In the genomic region with DNA sequence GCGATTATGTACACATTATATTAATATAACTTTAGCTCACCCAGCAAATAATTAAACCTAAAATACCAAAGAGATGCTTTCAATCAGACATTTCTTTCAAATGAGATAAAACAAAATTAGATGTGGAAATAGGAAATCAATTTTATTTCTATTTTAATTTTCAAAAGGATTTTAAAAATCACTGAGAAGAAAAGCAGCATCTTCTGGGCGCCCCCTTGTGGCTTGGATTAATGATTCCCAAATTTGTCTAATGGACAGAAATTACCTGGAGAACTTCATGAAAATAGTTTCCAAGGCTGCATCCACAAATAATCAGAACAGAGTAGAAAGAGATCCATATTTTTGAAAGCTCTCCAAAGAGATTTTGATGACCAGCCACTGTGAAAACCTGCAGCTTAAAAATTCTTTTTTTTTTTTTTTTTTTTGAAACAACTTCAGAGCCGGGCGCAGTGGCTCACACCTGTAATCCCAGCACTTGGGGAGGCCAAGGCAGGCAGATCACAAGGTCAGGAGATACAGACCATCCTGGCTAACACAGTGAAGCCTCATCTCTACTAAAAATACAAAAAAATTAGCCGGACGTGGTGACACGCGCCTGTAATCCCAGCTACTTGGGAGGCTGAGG, we compare ENCODE assay signal across 8 cellular contexts. TPM values are rescaled to one million over a fixed set of nuclear protein-coding genes. Genes with fewer than 3 reads are reported as not detected.
A peak's percentile ranks its signal among the peaks of the same experiment; 100 is the strongest.
DNase-seq lines count a peak whose midpoint lies in the region; TF ChIP-seq lines count a peak whose summit lies in the region.

No MANE protein-coding gene starts in this region.

- WGBS in hepatocyte (ENCODE audit: low lambda C conversion rate, missing lambda C conversion rate), result 86% methylated on average over 8 of the region's 8 CpGs

- no peaks in the 10 kb centered on the region for H3K9me3 ChIP-seq in adipocyte (ENCODE audit: control insufficient read depth, low read length)
- no peaks in the 10 kb centered on the region for H3K9me3 ChIP-seq in hepatocyte (ENCODE audit: low read depth)

- peak; percentile 15 to 16 for DNase-seq in activated CD8-positive, alpha-beta memory T cell treated with anti-CD3 and anti-CD28 coated beads for 4 hours (ENCODE audit: low read depth in 2 of 2)
- DNase-seq in activated CD8-positive, alpha-beta memory T cell treated with anti-CD3 and anti-CD28 coated beads, Interleukin-2, amount 50 U/mL, for 48 hours, result no peak
- DNase-seq in NCI-H345 treated with DMSO at 0.1 percent for 48 hours (lab: John Stamatoyannopoulos, UW; ENCODE audit: unreplicated experiment), result peak; percentile 2
- DNase-seq in adipocyte (ENCODE audit: low read depth), result peak; percentile 80
- DNase-seq in hepatocyte (ENCODE audit: low spot score), result peak; percentile 63
- peak; percentile 62 for DNase-seq in stimulated activated CD4-positive, alpha-beta T cell treated with anti-CD3 and anti-CD28 coated beads, Interleukin-4, amount 100 ng/mL, for 24 hours
- no peak for DNase-seq in NOMO-1 treated with dmso at 0.1 percent for 144 hours (lab: John Stamatoyannopoulos, UW; ENCODE audit: unreplicated experiment)
- DNase-seq in MV-4-11 (lab: John Stamatoyannopoulos, UW), result no peak

- no peak overlapping the region for H3K4me3 ChIP-seq in adipocyte (ENCODE audit: low read length)
- H3K4me3 ChIP-seq in hepatocyte, result no peak overlapping the region

- no peaks in the 10 kb centered on the region for H3K79me2 ChIP-seq in hepatocyte

- H4K20me1 ChIP-seq in hepatocyte (ENCODE audit: insufficient read depth, poor library complexity, severe bottlenecking), result no peaks in the 10 kb centered on the region

- no peak overlapping the region for H3K27ac ChIP-seq in hepatocyte

- peak; percentile 84 for TF ChIP-seq CTCF in hepatocyte (IDR thresholded peaks at IDR 0.05; ENCODE audit: poor library complexity)

- no peak overlapping the region for H3K4me2 ChIP-seq in hepatocyte

- H3K9ac ChIP-seq in adipocyte (ENCODE audit: low read length), result no peak overlapping the region

- H3K9me2 ChIP-seq in hepatocyte (replicated peaks; ENCODE audit: insufficient read depth), result no peaks in the 10 kb centered on the region

- H3K4me1 ChIP-seq in adipocyte (ENCODE audit: control insufficient read depth, insufficient read depth, low read length) (peaks cover 18% of the 10 kb centered on the region), hepatocyte (ENCODE audit: insufficient read depth) (peaks cover 8% of the 10 kb centered on the region)

- H2AFZ ChIP-seq in hepatocyte, result no peak overlapping the region

- no peaks in the 10 kb centered on the region for H3K36me3 ChIP-seq in adipocyte (ENCODE audit: control insufficient read depth, insufficient read depth, low read length, severe bottlenecking)
- H3K36me3 ChIP-seq in hepatocyte (replicated peaks; ENCODE audit: insufficient read depth, low read depth), result no peaks in the 10 kb centered on the region

- H3K27me3 ChIP-seq in adipocyte (replicated peaks; ENCODE audit: control insufficient read depth, insufficient read depth, low read length) (no peaks in the 10 kb centered on the region), hepatocyte (no peaks in the 10 kb centered on the region)

RNA-seq across cellular contexts. Expression of gene CEMIP2, which starts 50.9 kb away (rescaled TPM):
- 94.2 and 100 TPM in 2 replicates for total RNA-seq in hepatocyte
- polyA plus RNA-seq in hepatocyte, result 45.2 and 47.9 TPM in 2 replicates

Comparison
In these comparisons a context has a peak if more than half of its experiments do, and no peak if none do; other contexts are left out.
1. DNase-seq: peak in activated CD8-positive, alpha-beta memory T cell treated with anti-CD3 and anti-CD28 coated beads for 4 hours (2 of 2), NCI-H345 treated with DMSO at 0.1 percent for 48 hours (single experiment), adipocyte (single experiment), hepatocyte (single experiment) and stimulated activated CD4-positive, alpha-beta T cell treated with anti-CD3 and anti-CD28 coated beads, Interleukin-4, amount 100 ng/mL, for 24 hours (single experiment); none in activated CD8-positive, alpha-beta memory T cell treated with anti-CD3 and anti-CD28 coated beads, Interleukin-2, amount 50 U/mL, for 48 hours (single experiment), NOMO-1 treated with dmso at 0.1 percent for 144 hours (single experiment) and MV-4-11 (single experiment).